Comparison of ENCODE assay signal across 30 cellular contexts in the genomic region with DNA sequence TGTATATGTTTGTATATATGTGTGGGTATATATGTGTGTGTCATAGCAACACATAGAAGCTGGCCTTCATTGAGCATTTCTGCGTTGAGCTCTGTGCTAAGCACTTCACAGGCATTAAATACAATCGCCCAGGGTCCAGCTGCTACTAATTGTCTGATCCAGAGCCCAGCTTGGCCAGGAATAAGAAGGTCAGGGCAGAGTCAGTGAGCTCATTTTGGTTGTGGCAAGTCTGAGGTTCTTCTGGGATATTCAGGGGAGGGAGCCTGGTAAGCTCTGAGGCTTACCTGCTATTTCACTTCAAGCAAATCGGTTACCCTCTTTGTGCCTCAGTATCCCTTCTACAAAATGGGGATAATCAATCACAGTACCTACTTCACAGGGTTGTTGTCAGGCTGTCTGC. TPM values are rescaled to one million over a fixed set of nuclear protein-coding genes. Genes with fewer than 3 reads are reported as not detected.
A peak's percentile ranks its signal among the peaks of the same experiment; 100 is the strongest.
DNase-seq lines count a peak whose midpoint lies in the region; ATAC-seq and TF ChIP-seq lines count a peak whose summit lies in the region.
"Had no signal": no experiment of that assay in that cellular context is flagged by ENCODE, and none has a peak within 500 bp of the region (broad histone marks: within the 10 kb centered on the region; RNA-seq: fewer than 3 reads in every experiment).

No MANE protein-coding gene starts in this region.

- H4K5ac ChIP-seq in mesendoderm (ENCODE audit: low read length): no peak overlapping the region

- no peak overlapping the region for H3K18ac ChIP-seq in mesendoderm (ENCODE audit: low read length)

- H3K79me1 ChIP-seq in mesendoderm (ENCODE audit: low read length): no peaks in the 10 kb centered on the region

- H3K27ac ChIP-seq in skeletal muscle tissue (ENCODE audit: low read depth, low read length) (peak overlapping the region; percentile 99), mesendoderm (ENCODE audit: low read depth, low read length) (no peak overlapping the region)
- H3K27ac ChIP-seq: BLaER1 treated with 17β-estradiol and CSF1 and Interleukin-3, amounts not matched to agents 10 nM and 100 nM had no signal

- no peaks in the 10 kb centered on the region for H3K79me2 ChIP-seq in mesendoderm (ENCODE audit: control insufficient read depth, insufficient read depth, low read length)

- H3K56ac ChIP-seq in mesendoderm (ENCODE audit: low read length): no peak overlapping the region

- H3K36me3 ChIP-seq in MG63 (no peaks in the 10 kb centered on the region), adipocyte (ENCODE audit: control insufficient read depth, insufficient read depth, low read length, severe bottlenecking) (no peaks in the 10 kb centered on the region), skeletal muscle tissue (ENCODE audit: control insufficient read depth in 3 of 3, insufficient read depth in 3 of 3, low read length in 3 of 3) (no peaks in the 10 kb centered on the region), mesendoderm (ENCODE audit: control insufficient read depth, insufficient read depth, low read length) (no peaks in the 10 kb centered on the region)
- H3K36me3 ChIP-seq: BLaER1 treated with 17β-estradiol and CSF1 and Interleukin-3, amounts not matched to agents 10 nM and 100 nM; HAP-1 had no signal

- H3K4me3 ChIP-seq in MG63 (no peak overlapping the region), adipocyte (ENCODE audit: low read length) (no peak overlapping the region), fibroblast of the aortic adventitia (ENCODE audit: low read depth, low read length) (no peak overlapping the region), skeletal muscle tissue (ENCODE audit: low read length in 3 of 3) (peak overlapping the region in 1 of 3 donors; percentile 29), mesendoderm (ENCODE audit: low read length) (no peak overlapping the region)
- H3K4me3 ChIP-seq: BLaER1 treated with 17β-estradiol and CSF1 and Interleukin-3, amounts not matched to agents 10 nM and 100 nM; HAP-1 had no signal

- WGBS in mesendoderm (ENCODE audit: extremely low coverage, insufficient coverage, low lambda C conversion rate): no CpG with 5 or more reads among the region's 3 CpGs

- H3K9me3 ChIP-seq in MG63: no peaks in the 10 kb centered on the region
- H3K9me3 ChIP-seq in adipocyte (ENCODE audit: control insufficient read depth, low read length): no peaks in the 10 kb centered on the region
- no peaks in the 10 kb centered on the region for H3K9me3 ChIP-seq in skeletal muscle tissue (ENCODE audit: control insufficient read depth in 3 of 3, low read length in 3 of 3)
- H3K9me3 ChIP-seq: BLaER1 treated with 17β-estradiol and CSF1 and Interleukin-3, amounts not matched to agents 10 nM and 100 nM; HAP-1 had no signal

- no peak overlapping the region for H2AK5ac ChIP-seq in mesendoderm (ENCODE audit: low read length)

- H3K9ac ChIP-seq in adipocyte (ENCODE audit: low read length) (no peak overlapping the region), skeletal muscle tissue (ENCODE audit: low read depth in 1 of 3, low read length in 3 of 3) (peak overlapping the region; percentile 52 to 76 (median 53)), mesendoderm (ENCODE audit: low read length) (no peak overlapping the region)
- H3K9ac ChIP-seq: BLaER1 treated with 17β-estradiol and CSF1 and Interleukin-3, amounts not matched to agents 10 nM and 100 nM had no signal

- no peak for TF ChIP-seq CTCF in fibroblast of the aortic adventitia (IDR thresholded peaks at IDR 0.05; ENCODE audit: insufficient read depth, low read length)

- no peak overlapping the region for H2BK5ac ChIP-seq in mesendoderm (ENCODE audit: low read length)

- H3K27me3 ChIP-seq in MG63: no peaks in the 10 kb centered on the region
- H3K27me3 ChIP-seq in adipocyte (replicated peaks; ENCODE audit: control insufficient read depth, insufficient read depth, low read length): no peaks in the 10 kb centered on the region
- no peaks in the 10 kb centered on the region for H3K27me3 ChIP-seq in skeletal muscle tissue (ENCODE audit: control insufficient read depth in 3 of 3, insufficient read depth in 3 of 3, low read length in 3 of 3)
- H3K27me3 ChIP-seq in mesendoderm (ENCODE audit: insufficient read depth, low read length, poor library complexity): no peaks in the 10 kb centered on the region
- H3K27me3 ChIP-seq: BLaER1 treated with 17β-estradiol and CSF1 and Interleukin-3, amounts not matched to agents 10 nM and 100 nM had no signal

- H2BK120ac ChIP-seq in mesendoderm (ENCODE audit: low read depth, low read length): no peak overlapping the region

- DNase-seq in MG63 (peak; percentile 47), adipocyte (ENCODE audit: low read depth) (peak; percentile 26), fibroblast of the aortic adventitia (ENCODE audit: low read depth) (peak; percentile 52), NCI-H345 treated with DMSO at 0.1 percent for 48 hours (lab: John Stamatoyannopoulos, UW; ENCODE audit: unreplicated experiment) (no peak), mesendoderm (no peak)
- DNase-seq: activated CD4-positive, alpha-beta T cell treated with anti-CD3 and anti-CD28 coated beads, Interleukin-2, amount 50 U/mL, for 48 hours; activated naive CD4-positive, alpha-beta T cell; activated naive CD8-positive, alpha-beta T cell treated with anti-CD3 and anti-CD28 coated beads, Interleukin-2, amount 50 U/mL, for 24 hours; dermis blood vessel endothelial cell; DMS153; Kasumi-1; left ventricle myocardium superior; MV-4-11; naive thymus-derived CD4-positive, alpha-beta T cell; NCI-H1436; NCI-H2107; NCI-H510A; occipital lobe; PC-3; T-helper 17 cell; trophoblast cell had no signal

- H4K8ac ChIP-seq in mesendoderm (ENCODE audit: low read depth, low read length): no peak overlapping the region

- no peak overlapping the region for H3K4me2 ChIP-seq in mesendoderm (ENCODE audit: low read length)
- H3K4me2 ChIP-seq: BLaER1 treated with 17β-estradiol and CSF1 and Interleukin-3, amounts not matched to agents 10 nM and 100 nM had no signal

- no peak overlapping the region for H3K4ac ChIP-seq in mesendoderm (ENCODE audit: low read depth, low read length)

- H3K23ac ChIP-seq in mesendoderm (ENCODE audit: low read length): no peak overlapping the region

- H2BK15ac ChIP-seq in mesendoderm (replicated peaks; ENCODE audit: low read depth): no peak overlapping the region

- H3K4me1 ChIP-seq in adipocyte (ENCODE audit: control insufficient read depth, insufficient read depth, low read length) (peaks cover 12% of the 10 kb centered on the region), skeletal muscle tissue (ENCODE audit: control insufficient read depth in 3 of 3, insufficient read depth in 3 of 3, low read length in 3 of 3) (peaks cover 52 to 79% (median 62%) of the 10 kb centered on the region in 3 donors), mesendoderm (ENCODE audit: control insufficient read depth, low read depth, low read length) (no peaks in the 10 kb centered on the region)
- H3K4me1 ChIP-seq: HAP-1 had no signal

- ATAC-seq in HG02678 (IDR thresholded peaks at IDR 0.05; ENCODE audit: unreplicated experiment) (no peak), GM18519 (IDR thresholded peaks at IDR 0.05; ENCODE audit: low FRiP score, unreplicated experiment) (no peak)
- ATAC-seq: activated CD4-positive, CD25-positive, alpha-beta regulatory T cell treated with anti-CD3 and anti-CD28 coated beads, Interleukin-2, amount 50 U/mL, for 24 hours; activated naive CD8-positive, alpha-beta T cell treated with anti-CD3 and anti-CD28 coated beads, Interleukin-2, amount 50 U/mL, for 24 hours; left ventricle myocardium superior; naive thymus-derived CD4-positive, alpha-beta T cell; PC-3; stimulated activated effector memory CD8-positive, alpha-beta T cell treated with anti-CD3 and anti-CD28 coated beads, Interleukin-12 subunit alpha, Interleukin-12 subunit beta, amount 100 ng/mL, for 72 hours; T-helper 17 cell had no signal

RNA-seq across cellular contexts. Expression of gene FOXO6, which starts 59.6 kb away (rescaled TPM):
- total RNA-seq in MG63 (2014; rRNA removed; shearing (Covaris generic); ENCODE audit: low replicate concordance): not detected in 2 replicates
- total RNA-seq in fibroblast of the aortic adventitia (ENCODE audit: low replicate concordance) (not detected in 2 replicates), skeletal muscle tissue (2.6 TPM)
- 0.32 TPM for polyA plus RNA-seq in mesendoderm (2013, experiment 1 of 2)
- polyA plus RNA-seq in mesendoderm (2013, experiment 2 of 2): 0.36 TPM
- total RNA-seq: dermis blood vessel endothelial cell, subcutaneous adipose tissue had no signal
- polyA plus RNA-seq: keratinocyte; naive thymus-derived CD4-positive, alpha-beta T cell had no signal

Comparison
In these comparisons a context has a peak if more than half of its experiments do, and no peak if none do; other contexts are left out.
1. DNase-seq: peak in MG63 (single experiment), adipocyte (single experiment) and fibroblast of the aortic adventitia (single experiment); none in NCI-H345 treated with DMSO at 0.1 percent for 48 hours (single experiment) and mesendoderm (single experiment).
2. H3K9ac ChIP-seq: peak in skeletal muscle tissue (3 of 3); none in adipocyte (single experiment) and mesendoderm (single experiment).